In genomic region chr22:37817705-37818311, GRCh38 we compare ENCODE assay signal across 8 cellular contexts. TPM values are rescaled to one million over a fixed set of nuclear protein-coding genes. Genes with fewer than 3 reads are reported as not detected.
DNase-seq lines count a peak whose midpoint lies in the region; ATAC-seq, FAIRE-seq and TF ChIP-seq lines count a peak whose summit lies in the region.

No MANE protein-coding gene starts in this region.

- H4K20me1 ChIP-seq in GM23248 (ENCODE audit: insufficient read depth) (no peaks in the 10 kb centered on the region), keratinocyte (ENCODE audit: control insufficient read depth, extremely low read depth, insufficient read depth, low read length) (no peaks in the 10 kb centered on the region)

- dilution Hi-C loops in keratinocyte (cut with MboI; ENCODE audit: extremely low pct_ligation_motif_present, low sequenced_read_pairs): no loop called here

- H3K9me1 ChIP-seq in keratinocyte (ENCODE audit: control insufficient read depth, extremely low read depth, insufficient read depth, low read length): no peaks in the 10 kb centered on the region

- H3K4me2 ChIP-seq in GM23248 (ENCODE audit: unreplicated experiment) (peak overlapping the region; percentile 95), keratinocyte (ENCODE audit: control insufficient read depth, extremely low read depth, insufficient read depth, low read depth, low read length) (peak overlapping the region; percentile 70)

- H3K79me2 ChIP-seq in GM23248 (ENCODE audit: insufficient read depth) (no peaks in the 10 kb centered on the region), keratinocyte (ENCODE audit: control insufficient read depth, insufficient read depth, low read length) (no peaks in the 10 kb centered on the region)

- H3K9ac ChIP-seq in GM23248 (peak overlapping the region; percentile 68), keratinocyte (ENCODE audit: control insufficient read depth, extremely low read depth, insufficient read depth, low read length) (peak overlapping the region; percentile 22)

- ATAC-seq in activated B cell treated with CpG ODN at 0.5 μM for 24 hours (ENCODE audit: low read depth) (peak; percentile 84), GM19023 (IDR thresholded peaks at IDR 0.05; ENCODE audit: unreplicated experiment) (no peak)

- 1 to 3% methylated on average over 22 to 27 of the region's 27 CpGs for WGBS in GM23248 (ENCODE audit: low coverage in 1 of 2, low lambda C conversion rate in 2 of 2, missing lambda C conversion rate in 2 of 2), 2 experiments

- H3K4me3 ChIP-seq in GM23248 (peak overlapping the region; percentile 65), bronchial epithelial cell (ENCODE audit: low read depth, low read length) (peak overlapping the region; percentile 13), keratinocyte (ENCODE audit: control insufficient read depth in 2 of 3, extremely low read depth in 1 of 3, insufficient read depth in 2 of 3, low read depth in 1 of 3, low read length in 3 of 3) (peak overlapping the region in 1 of 3 experiments; percentile 18)

- CTCF ChIA-PET in activated B cell treated with CpG ODN at 0.5 μM for 24 hours (lab: Charles Lee): interaction anchor here (0.7 to 5.8 kb wide), 13 partner anchors 9 to 210 kb away, joined by 3 to 81 read pairs (median 4); partner anchors contain the start of genes ANKRD54, C22orf23, GCAT and GGA1

- H2AFZ ChIP-seq in GM23248 (peak overlapping the region; percentile 91), keratinocyte (ENCODE audit: control insufficient read depth, low read length) (peak overlapping the region; percentile 70)

- FAIRE-seq in bronchial epithelial cell (lab: Jason Lieb, UNC) (no peak), keratinocyte (lab: Jason Lieb, UNC) (no peak)

- TF ChIP-seq CTCF in activated B cell treated with CpG ODN at 0.5 μM for 24 hours (IDR thresholded peaks at IDR 0.05) (peak; percentile 32), bronchial epithelial cell (IDR thresholded peaks at IDR 0.05; ENCODE audit: insufficient read depth, low read length, severe bottlenecking) (peak; percentile 95), keratinocyte (optimal IDR thresholded peaks at IDR 0.05 in 1 of 3, IDR thresholded peaks at IDR 0.05 in 1 of 3, conservative IDR thresholded peaks at IDR 0.05 in 1 of 3; ENCODE audit: extremely low read depth in 1 of 3, insufficient read depth in 2 of 3, low read length in 3 of 3) (peak; percentile 84 to 96 (median 93))

- no peaks in the 10 kb centered on the region for H3K9me2 ChIP-seq in GM23248 (ENCODE audit: insufficient read depth)

- intact Hi-C loops in activated B cell treated with CpG ODN at 0.5 μM for 24 hours (cut with micrococcal nuclease): loop anchor here (1.0 kb wide), 5 partner anchors 11 to 116 kb away; partner anchors contain the start of genes ANKRD54, EIF3L and GCAT

- no peaks in the 10 kb centered on the region for H3K36me3 Mint-ChIP-seq in activated B cell treated with CpG ODN at 0.5 μM for 24 hours (ENCODE audit: low read depth)

- H3K27me3 ChIP-seq in GM23248 (replicated peaks; ENCODE audit: insufficient read depth) (no peaks in the 10 kb centered on the region), bronchial epithelial cell (ENCODE audit: control insufficient read depth, insufficient read depth, low read length) (no peaks in the 10 kb centered on the region), keratinocyte (ENCODE audit: control insufficient read depth, extremely low read depth, insufficient read depth, low read length) (peaks cover 17% of the 10 kb centered on the region)

- H3K27ac Mint-ChIP-seq in activated B cell treated with CpG ODN at 0.5 μM for 24 hours: no peak overlapping the region

- H3K36me3 ChIP-seq in GM23248 (ENCODE audit: low read depth) (no peaks in the 10 kb centered on the region), bronchial epithelial cell (ENCODE audit: control insufficient read depth, insufficient read depth, low read length) (peaks cover 9% of the 10 kb centered on the region), keratinocyte (ENCODE audit: control insufficient read depth in 2 of 2, extremely low read depth in 1 of 2, insufficient read depth in 2 of 2, low read length in 2 of 2) (peaks cover 1 to 7% of the 10 kb centered on the region in 2 experiments)

- no peaks in the 10 kb centered on the region for H3K9me3 Mint-ChIP-seq in activated B cell treated with CpG ODN at 0.5 μM for 24 hours

- no peak overlapping the region for H3K27ac ChIP-seq in GM23248
- H3K27ac ChIP-seq in keratinocyte (ENCODE audit: control insufficient read depth, insufficient read depth, low read length): no peak overlapping the region

- POLR2A ChIA-PET in activated B cell treated with CpG ODN at 0.5 μM for 24 hours (lab: Charles Lee): interaction anchor here (0.6 to 1.5 kb wide), 5 partner anchors 10 to 1176 kb away, joined by 3 to 7 read pairs (median 4); partner anchors contain the start of genes EIF3L and GCAT

- peaks cover 18% of the 10 kb centered on the region for H3K27me3 Mint-ChIP-seq in activated B cell treated with CpG ODN at 0.5 μM for 24 hours

- DNase-seq in AG08395 (ENCODE audit: low spot score): peak; percentile 93
- peak; percentile 86 for DNase-seq in GM23248
- peak; percentile 63 for DNase-seq in NCI-H2171 (lab: John Stamatoyannopoulos, UW)
- peak; percentile 89 for DNase-seq in activated B cell treated with CpG ODN at 0.5 μM for 24 hours
- DNase-seq in bronchial epithelial cell (ENCODE audit: low read depth): peak; percentile 44
- no peak for DNase-seq in keratinocyte (ENCODE audit: low read depth, low spot score)
- peak; percentile 63 to 83 for DNase-seq in stimulated activated CD4-positive, alpha-beta T cell treated with anti-CD3 and anti-CD28 coated beads, Interleukin-12 subunit alpha, Interleukin-12 subunit beta, amount 100 ng/mL, for 24 hours (ENCODE audit: low read depth in 2 of 2)

- in situ Hi-C loops in GM23248 (cut with MboI): no loop called here

- H3K9me3 ChIP-seq in GM23248 (ENCODE audit: low read depth) (no peaks in the 10 kb centered on the region), keratinocyte (ENCODE audit: control insufficient read depth, low read depth, low read length) (no peaks in the 10 kb centered on the region)

- peak overlapping the region; percentile 52 for H3K4me3 Mint-ChIP-seq in activated B cell treated with CpG ODN at 0.5 μM for 24 hours

- no peaks in the 10 kb centered on the region for H3F3A ChIP-seq in GM23248 (ENCODE audit: insufficient read depth)

- peaks cover 23% of the 10 kb centered on the region for H3K4me1 Mint-ChIP-seq in activated B cell treated with CpG ODN at 0.5 μM for 24 hours

- H3K4me1 ChIP-seq in GM23248 (ENCODE audit: insufficient read depth): 0 out of 2 replicates have a peak, but pooled peaks cover 3% of the 10 kb centered on the region
- H3K4me1 ChIP-seq in keratinocyte (ENCODE audit: control insufficient read depth, extremely low read depth, insufficient read depth, low read length): peaks cover 18% of the 10 kb centered on the region

RNA-seq across cellular contexts. Expression of gene GALR3, which starts 5.4 kb away (rescaled TPM):
- total RNA-seq in GM23248 (2014; rRNA removed; shearing (Covaris generic)): not detected in 2 replicates
- polyA plus RNA-seq in GM23248 (2016; fragmentation: Nextera tagmentation; extraction: Ambion mirVana) (not detected in 2 replicates), keratinocyte (not detected in 3 replicates)
- total RNA-seq in activated B cell treated with CpG ODN at 0.5 μM for 24 hours (not detected in 2 replicates), bronchial epithelial cell (not detected in 2 replicates)
- polyA plus RNA-seq in keratinocyte (2011; ENCODE audit: low read depth): not detected
- not detected in 2 replicates for polyA plus RNA-seq in keratinocyte (2011; cell fraction: cytosol; rRNA removed)
- polyA plus RNA-seq in keratinocyte (2011; cell fraction: nucleus; rRNA removed): not detected in 2 replicates
- polyA plus RNA-seq in keratinocyte (2012; ENCODE audit: low replicate concordance): not detected in 2 replicates
- polyA minus RNA-seq in keratinocyte: not detected in 3 replicates
- polyA minus RNA-seq in keratinocyte (2011; cell fraction: cytosol; rRNA and poly(A)+ RNA removed): not detected
- polyA minus RNA-seq in keratinocyte (2011; cell fraction: nucleus; rRNA and poly(A)+ RNA removed): not detected in 2 replicates

RNA-seq across cellular contexts. Expression of gene GCAT, which starts 10.1 kb away (rescaled TPM):
- 36.1 and 73.7 TPM in 2 replicates for total RNA-seq in GM23248 (2014; rRNA removed; shearing (Covaris generic))
- 31.5 and 35.9 TPM in 2 replicates for polyA plus RNA-seq in GM23248 (2016; fragmentation: Nextera tagmentation; extraction: Ambion mirVana)
- 0.40 and 0.83 TPM in 2 replicates for total RNA-seq in activated B cell treated with CpG ODN at 0.5 μM for 24 hours
- 12.8 and 27.6 TPM in 2 replicates for total RNA-seq in bronchial epithelial cell
- polyA plus RNA-seq in keratinocyte: 8.2 to 8.5 TPM (median 8.4 TPM) in 3 replicates
- polyA plus RNA-seq in keratinocyte (2011; ENCODE audit: low read depth): 9.2 TPM
- polyA plus RNA-seq in keratinocyte (2011; cell fraction: cytosol; rRNA removed): 6.1 and 12.1 TPM in 2 replicates
- polyA plus RNA-seq in keratinocyte (2011; cell fraction: nucleus; rRNA removed): 6.6 and 8.2 TPM in 2 replicates
- 8.4 and 13.9 TPM in 2 replicates for polyA plus RNA-seq in keratinocyte (2012; ENCODE audit: low replicate concordance)
- 6.7 to 11.5 TPM (median 9.6 TPM) in 3 replicates for polyA minus RNA-seq in keratinocyte
- 28.4 TPM for polyA minus RNA-seq in keratinocyte (2011; cell fraction: cytosol; rRNA and poly(A)+ RNA removed)
- 3.2 and 4.5 TPM in 2 replicates for polyA minus RNA-seq in keratinocyte (2011; cell fraction: nucleus; rRNA and poly(A)+ RNA removed)

RNA-seq across cellular contexts. Expression of gene ANKRD54, which starts 26.3 kb away (rescaled TPM):
- 31.0 and 58.0 TPM in 2 replicates for total RNA-seq in GM23248 (2014; rRNA removed; shearing (Covaris generic))
- 21.6 and 21.8 TPM in 2 replicates for polyA plus RNA-seq in GM23248 (2016; fragmentation: Nextera tagmentation; extraction: Ambion mirVana)
- total RNA-seq in activated B cell treated with CpG ODN at 0.5 μM for 24 hours: 12.6 and 16.5 TPM in 2 replicates
- 18.7 and 18.9 TPM in 2 replicates for total RNA-seq in bronchial epithelial cell
- 12.3 to 19.4 TPM (median 17.1 TPM) in 3 replicates for polyA plus RNA-seq in keratinocyte
- polyA plus RNA-seq in keratinocyte (2011; ENCODE audit: low read depth): 8.2 TPM
- 12.7 and 20.3 TPM in 2 replicates for polyA plus RNA-seq in keratinocyte (2011; cell fraction: cytosol; rRNA removed)
- 20.8 and 24.7 TPM in 2 replicates for polyA plus RNA-seq in keratinocyte (2011; cell fraction: nucleus; rRNA removed)
- 14.2 and 16.9 TPM in 2 replicates for polyA plus RNA-seq in keratinocyte (2012; ENCODE audit: low replicate concordance)
- polyA minus RNA-seq in keratinocyte: 15.0 to 57.4 TPM (median 21.8 TPM) in 3 replicates
- polyA minus RNA-seq in keratinocyte (2011; cell fraction: cytosol; rRNA and poly(A)+ RNA removed): 36.4 TPM
- 7.5 and 7.9 TPM in 2 replicates for polyA minus RNA-seq in keratinocyte (2011; cell fraction: nucleus; rRNA and poly(A)+ RNA removed)

RNA-seq across cellular contexts. Expression of gene EIF3L, which starts 31.4 kb away (rescaled TPM):
- total RNA-seq in GM23248 (2014; rRNA removed; shearing (Covaris generic)): 323 and 346 TPM in 2 replicates
- polyA plus RNA-seq in GM23248 (2016; fragmentation: Nextera tagmentation; extraction: Ambion mirVana) (201 and 206 TPM in 2 replicates), keratinocyte (517 to 639 TPM (median 592 TPM) in 3 replicates)
- total RNA-seq in activated B cell treated with CpG ODN at 0.5 μM for 24 hours (712 and 718 TPM in 2 replicates), bronchial epithelial cell (267 and 420 TPM in 2 replicates)
- 523 TPM for polyA plus RNA-seq in keratinocyte (2011; ENCODE audit: low read depth)
- polyA plus RNA-seq in keratinocyte (2011; cell fraction: cytosol; rRNA removed): 449 and 696 TPM in 2 replicates
- 232 and 239 TPM in 2 replicates for polyA plus RNA-seq in keratinocyte (2011; cell fraction: nucleus; rRNA removed)
- 521 and 631 TPM in 2 replicates for polyA plus RNA-seq in keratinocyte (2012; ENCODE audit: low replicate concordance)
- polyA minus RNA-seq in keratinocyte: 346 to 803 TPM (median 729 TPM) in 3 replicates
- 232 TPM for polyA minus RNA-seq in keratinocyte (2011; cell fraction: cytosol; rRNA and poly(A)+ RNA removed)
- polyA minus RNA-seq in keratinocyte (2011; cell fraction: nucleus; rRNA and poly(A)+ RNA removed): 117 and 178 TPM in 2 replicates

Comparison
In these comparisons a context has a peak if more than half of its experiments do, and no peak if none do; other contexts are left out.
1. CTCF ChIP-seq: peak in every context shown above with its lines; median percentile 95 in bronchial epithelial cell; 93 in keratinocyte; 32 in activated B cell treated with CpG ODN at 0.5 μM for 24 hours.